ENCODE assay signal across 14 cellular contexts in the genomic region with DNA sequence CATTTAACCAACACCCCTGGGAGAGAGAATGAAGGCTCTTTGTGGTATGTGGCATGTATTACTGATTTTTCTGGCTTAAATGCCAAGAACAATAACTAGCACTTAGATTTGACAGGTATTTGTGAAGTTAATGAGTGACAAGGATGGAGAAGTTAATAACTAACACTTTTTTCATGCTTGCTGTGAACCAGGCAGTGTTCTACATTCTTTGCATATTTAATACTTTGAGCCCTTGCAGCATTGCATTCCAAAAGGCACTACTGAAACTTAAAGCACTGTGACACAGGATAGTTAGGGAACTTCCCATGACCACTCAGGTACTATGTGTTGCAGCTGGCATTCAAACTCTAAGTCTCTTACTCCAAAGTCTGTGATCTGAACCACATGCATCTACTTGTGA.
A peak's percentile ranks its signal among the peaks of the same experiment; 100 is the strongest.
DNase-seq lines count a peak whose midpoint lies in the region; ATAC-seq and TF ChIP-seq lines count a peak whose summit lies in the region.
"Had no signal": no experiment of that assay in that cellular context is flagged by ENCODE, and none has a peak within 500 bp of the region (broad histone marks: within the 10 kb centered on the region; RNA-seq: fewer than 3 reads in every experiment).

No MANE protein-coding gene starts in this region.

- TF ChIP-seq EP300 in suprapubic skin (IDR thresholded peaks at IDR 0.05), result no peak

- no peaks in the 10 kb centered on the region for H3K9me2 ChIP-seq in MM.1S (replicated peaks; ENCODE audit: insufficient read depth, low read length)

- TF ChIP-seq CTCF in MM.1S (IDR thresholded peaks at IDR 0.05; ENCODE audit: low read length) (no peak), suprapubic skin (IDR thresholded peaks at IDR 0.05) (no peak), psoas muscle (IDR thresholded peaks at IDR 0.05) (no peak)

- no peak overlapping the region for H3K4me3 ChIP-seq in MM.1S (ENCODE audit: low read length)
- no peak overlapping the region for H3K4me3 ChIP-seq in suprapubic skin
- no peak overlapping the region for H3K4me3 ChIP-seq in psoas muscle
- H3K4me3 ChIP-seq: skin epidermis had no signal

- no peaks in the 10 kb centered on the region for H3K27me3 ChIP-seq in MM.1S (replicated peaks; ENCODE audit: insufficient read depth, low read length)
- no peaks in the 10 kb centered on the region for H3K27me3 ChIP-seq in suprapubic skin
- H3K27me3 ChIP-seq in psoas muscle (ENCODE audit: insufficient read depth in 3 of 3, low read length in 2 of 3), result no peaks in the 10 kb centered on the region

- H3K9me3 ChIP-seq in MM.1S (replicated peaks; ENCODE audit: insufficient read depth, low read length) (no peaks in the 10 kb centered on the region), suprapubic skin (no peaks in the 10 kb centered on the region), psoas muscle (no peaks in the 10 kb centered on the region)

- TF ChIP-seq POLR2A in suprapubic skin (IDR thresholded peaks at IDR 0.05), result no peak

- H3K9ac ChIP-seq in MM.1S (ENCODE audit: low read length), result no peak overlapping the region
- H3K9ac ChIP-seq: KMS-11 had no signal

- H3K9me3 Mint-ChIP-seq in effector memory CD8-positive, alpha-beta T cell, result peaks cover 5 to 10% of the 10 kb centered on the region in 2 donors

- H3K4me3 Mint-ChIP-seq in effector memory CD8-positive, alpha-beta T cell, result no peak overlapping the region
- H3K4me3 Mint-ChIP-seq: CD8-positive, alpha-beta memory T cell; HFFc6 had no signal

- no peaks in the 10 kb centered on the region for H3K36me3 Mint-ChIP-seq in effector memory CD8-positive, alpha-beta T cell (ENCODE audit: insufficient read depth)
- H3K36me3 Mint-ChIP-seq: CD8-positive, alpha-beta memory T cell had no signal

- ATAC-seq in GM19025 (IDR thresholded peaks at IDR 0.05; ENCODE audit: low read depth, unreplicated experiment) (peak; percentile 89), HG02840 (IDR thresholded peaks at IDR 0.05; ENCODE audit: low FRiP score, unreplicated experiment) (peak; percentile 69), psoas muscle (no peak)
- ATAC-seq in effector memory CD8-positive, alpha-beta T cell (replicated peaks), result no peak

- no peaks in the 10 kb centered on the region for H4K20me1 ChIP-seq in MM.1S (ENCODE audit: insufficient read depth, low read length)

- no peak overlapping the region for H3K27ac Mint-ChIP-seq in effector memory CD8-positive, alpha-beta T cell
- H3K27ac Mint-ChIP-seq: CD8-positive, alpha-beta memory T cell; HFFc6 had no signal

- H3K4me2 ChIP-seq in MM.1S (ENCODE audit: low read depth, low read length), result no peak overlapping the region
- H3K4me2 ChIP-seq: KMS-11 had no signal

- H3K36me3 ChIP-seq in MM.1S (replicated peaks; ENCODE audit: insufficient read depth, low read length) (no peaks in the 10 kb centered on the region), suprapubic skin (no peaks in the 10 kb centered on the region), psoas muscle (ENCODE audit: insufficient read depth in 1 of 2, low read depth in 1 of 2) (no peaks in the 10 kb centered on the region)

- intact Hi-C loops in psoas muscle (cut with DNase I), result no loop called here

- no peaks in the 10 kb centered on the region for H3F3A ChIP-seq in MM.1S (ENCODE audit: insufficient read depth, low read length)

- H3K4me1 ChIP-seq in MM.1S (ENCODE audit: low read length) (peaks cover 19% of the 10 kb centered on the region), suprapubic skin (no peaks in the 10 kb centered on the region), psoas muscle (no peaks in the 10 kb centered on the region)

- H3K79me2 ChIP-seq in MM.1S (ENCODE audit: low read length), result no peaks in the 10 kb centered on the region

- H3K27me3 Mint-ChIP-seq in effector memory CD8-positive, alpha-beta T cell, result no peaks in the 10 kb centered on the region
- H3K27me3 Mint-ChIP-seq: CD8-positive, alpha-beta memory T cell had no signal

- DNase-seq in MM.1S (peak; percentile 30), non-pigmented ciliary epithelial cell (ENCODE audit: low read depth) (peak; percentile 3), NCI-H2171 treated with DMSO at 0.1 percent for 48 hours (lab: John Stamatoyannopoulos, UW) (no peak), suprapubic skin (ENCODE audit: low spot score in 2 of 2) (no peak), psoas muscle (no peak)
- DNase-seq in effector memory CD8-positive, alpha-beta T cell, result no peak
- DNase-seq: activated T-cell treated with anti-CD3 and anti-CD28 coated beads for 4 hours; CD8-positive, alpha-beta memory T cell; HFFc6; NCI-H2171 had no signal

- H3K27ac ChIP-seq in MM.1S (ENCODE audit: low read length) (no peak overlapping the region), suprapubic skin (no peak overlapping the region), psoas muscle (no peak overlapping the region)
- H3K27ac ChIP-seq: KMS-11, skin epidermis had no signal

- 0 out of 2 replicates have a peak overlapping the region, but pooled peaks have one; percentile 8 for H2AFZ ChIP-seq in MM.1S (ENCODE audit: low read length)

- no peaks in the 10 kb centered on the region for H3K4me1 Mint-ChIP-seq in effector memory CD8-positive, alpha-beta T cell (ENCODE audit: low read depth in 2 of 2)
- H3K4me1 Mint-ChIP-seq: CD8-positive, alpha-beta memory T cell had no signal

Comparison
In these comparisons a context has a peak if more than half of its experiments do, and no peak if none do; other contexts are left out.
1. ATAC-seq: peak in GM19025 (single experiment) and HG02840 (single experiment); none in psoas muscle (0 of 4) and effector memory CD8-positive, alpha-beta T cell (single experiment).
2. DNase-seq: peak in MM.1S (single experiment) and non-pigmented ciliary epithelial cell (single experiment); none in NCI-H2171 treated with DMSO at 0.1 percent for 48 hours (single experiment), suprapubic skin (0 of 2), psoas muscle (0 of 2) and effector memory CD8-positive, alpha-beta T cell (0 of 3).